Comparison of ENCODE assay signal across 14 cellular contexts in the genomic region with DNA sequence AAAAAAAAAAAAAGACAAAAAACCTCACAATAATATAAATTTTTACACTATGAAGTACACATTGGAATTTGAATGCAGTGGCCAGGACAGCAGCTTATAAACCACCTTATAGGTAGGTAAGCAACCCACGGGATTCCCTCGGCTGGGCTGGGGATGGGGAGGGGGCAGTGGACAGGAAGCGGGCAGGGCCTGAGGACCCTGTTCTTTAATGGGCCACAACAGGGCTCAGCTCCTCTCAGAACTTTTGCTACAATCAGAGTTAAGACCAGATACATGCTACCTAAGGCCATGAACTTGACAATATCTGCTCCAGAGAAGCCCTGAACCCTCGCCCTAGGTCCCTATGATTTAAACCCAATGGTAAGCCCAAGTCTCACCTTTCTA. TPM values are rescaled to one million over a fixed set of nuclear protein-coding genes. Genes with fewer than 3 reads are reported as not detected.
A peak's percentile ranks its signal among the peaks of the same experiment; 100 is the strongest.
DNase-seq lines count a peak whose midpoint lies in the region; ATAC-seq and TF ChIP-seq lines count a peak whose summit lies in the region.
"Had no signal": no experiment of that assay in that cellular context is flagged by ENCODE, and none has a peak within 500 bp of the region (broad histone marks: within the 10 kb centered on the region; RNA-seq: fewer than 3 reads in every experiment).

No MANE protein-coding gene starts in this region.

- DNase-seq in activated T-cell treated with anti-CD3 and anti-CD28 coated beads, Interleukin-2, amount 50 U/mL, for 72 hours: no peak
- DNase-seq in activated T-cell treated with anti-CD3 and anti-CD28 coated beads for 4 hours (no peak), OCI-M1 (lab: John Stamatoyannopoulos, UW) (peak; percentile 73), endothelial cell (ENCODE audit: low spot score) (no peak), NCI-H2227 (lab: John Stamatoyannopoulos, UW; ENCODE audit: unreplicated experiment) (no peak), NCI-H146 treated with DMSO at 0.1 percent for 48 hours (lab: John Stamatoyannopoulos, UW; ENCODE audit: unreplicated experiment) (no peak), SHP77 (lab: John Stamatoyannopoulos, UW) (no peak)
- DNase-seq: left lung, NCI-H1930, NCI-H774, SIG-M5 had no signal

- no peak overlapping the region for H3K4me3 ChIP-seq in stomach smooth muscle (ENCODE audit: low read length in 2 of 2)
- H3K4me3 ChIP-seq: left lung had no signal

- no peaks in the 10 kb centered on the region for H3K27me3 Mint-ChIP-seq in activated T-cell treated with anti-CD3 and anti-CD28 coated beads, Interleukin-2, amount 50 U/mL, for 72 hours (ENCODE audit: low read depth)
- peaks cover 7% of the 10 kb centered on the region for H3K27me3 Mint-ChIP-seq in endothelial cell (ENCODE audit: unreplicated experiment)
- H3K27me3 Mint-ChIP-seq: type B pancreatic cell had no signal

- peaks cover 16 to 48% of the 10 kb centered on the region in 2 donors for H3K36me3 Mint-ChIP-seq in activated T-cell treated with anti-CD3 and anti-CD28 coated beads, Interleukin-2, amount 50 U/mL, for 72 hours (ENCODE audit: insufficient read depth in 2 of 2)
- H3K36me3 Mint-ChIP-seq in endothelial cell (ENCODE audit: low read depth, unreplicated experiment): peaks cover 43% of the 10 kb centered on the region

- H3K4me1 Mint-ChIP-seq in activated T-cell treated with anti-CD3 and anti-CD28 coated beads, Interleukin-2, amount 50 U/mL, for 72 hours (ENCODE audit: low read depth): peaks cover 94% of the 10 kb centered on the region
- peaks cover 51% of the 10 kb centered on the region for H3K4me1 Mint-ChIP-seq in endothelial cell (ENCODE audit: unreplicated experiment)

- no peaks in the 10 kb centered on the region for H3K9me3 ChIP-seq in stomach smooth muscle (ENCODE audit: control insufficient read depth in 2 of 2, low read length in 2 of 2)
- H3K9me3 ChIP-seq: left lung had no signal

- no peak for TF ChIP-seq CTCF in endothelial cell (IDR thresholded peaks at IDR 0.05; ENCODE audit: unreplicated experiment)

- no peak overlapping the region for H3K9ac ChIP-seq in stomach smooth muscle (ENCODE audit: low read length in 2 of 2)
- H3K9ac ChIP-seq: KMS-11 had no signal

- H3K36me3 ChIP-seq in stomach smooth muscle (ENCODE audit: control insufficient read depth in 2 of 2, insufficient read depth in 2 of 2, low read length in 2 of 2): peaks cover 46 to 47% of the 10 kb centered on the region in 2 donors

- H3K4me1 ChIP-seq in stomach smooth muscle (ENCODE audit: control insufficient read depth, insufficient read depth, low read length): peaks cover 35% of the 10 kb centered on the region

- peak overlapping the region; percentile 43 to 45 for H3K4me3 Mint-ChIP-seq in activated T-cell treated with anti-CD3 and anti-CD28 coated beads, Interleukin-2, amount 50 U/mL, for 72 hours
- peak overlapping the region; percentile 67 for H3K4me3 Mint-ChIP-seq in endothelial cell (ENCODE audit: unreplicated experiment)
- H3K4me3 Mint-ChIP-seq: type B pancreatic cell had no signal

- H3K27ac Mint-ChIP-seq in activated T-cell treated with anti-CD3 and anti-CD28 coated beads, Interleukin-2, amount 50 U/mL, for 72 hours: peak overlapping the region; percentile 70
- peak overlapping the region; percentile 80 for H3K27ac Mint-ChIP-seq in endothelial cell (ENCODE audit: unreplicated experiment)
- H3K27ac Mint-ChIP-seq: type B pancreatic cell had no signal

- no peak for ATAC-seq in activated T-cell treated with anti-CD3 and anti-CD28 coated beads, Interleukin-2, amount 50 U/mL, for 72 hours (replicated peaks in 1 of 2)
- ATAC-seq: left lung had no signal

- H3K27ac ChIP-seq in stomach smooth muscle (ENCODE audit: low read length): peak overlapping the region; percentile 55
- H3K27ac ChIP-seq: KMS-11 had no signal

- H3K27me3 ChIP-seq in stomach smooth muscle (ENCODE audit: control insufficient read depth in 1 of 2, insufficient read depth in 2 of 2, low read length in 2 of 2): no peaks in the 10 kb centered on the region
- H3K27me3 ChIP-seq: left lung had no signal

- no peaks in the 10 kb centered on the region for H3K9me3 Mint-ChIP-seq in activated T-cell treated with anti-CD3 and anti-CD28 coated beads, Interleukin-2, amount 50 U/mL, for 72 hours
- no peaks in the 10 kb centered on the region for H3K9me3 Mint-ChIP-seq in endothelial cell (ENCODE audit: unreplicated experiment)
- H3K9me3 Mint-ChIP-seq: type B pancreatic cell had no signal

RNA-seq across cellular contexts. Expression of a gene that starts 25.1 kb away (rescaled TPM):
- total RNA-seq in activated T-cell treated with anti-CD3 and anti-CD28 coated beads, Interleukin-2, amount 50 U/mL, for 72 hours: 100 to 1,000 TPM; 243 to 264 TPM
- total RNA-seq in endothelial cell (ENCODE audit: unreplicated experiment): 67.2 TPM

RNA-seq across cellular contexts. Expression of a gene that starts 37.2 kb away (rescaled TPM):
- 100 to 1,000 TPM; 252 to 269 TPM for total RNA-seq in activated T-cell treated with anti-CD3 and anti-CD28 coated beads, Interleukin-2, amount 50 U/mL, for 72 hours
- 40.2 TPM for total RNA-seq in endothelial cell (ENCODE audit: unreplicated experiment)
